In genomic region chr21:43810505-43811261, GRCh38 we compare ENCODE assay signal across 8 cellular contexts. TPM values are rescaled to one million over a fixed set of nuclear protein-coding genes. Genes with fewer than 3 reads are reported as not detected.
DNase-seq lines count a peak whose midpoint lies in the region; ATAC-seq and TF ChIP-seq lines count a peak whose summit lies in the region.

No MANE protein-coding gene starts in this region.

- H3K9ac ChIP-seq in MM.1S (ENCODE audit: low read length) (peak overlapping the region; percentile 4; the same call in 1 of the 2 replicates), parathyroid adenoma (no peak overlapping the region)

- H3K27me3 ChIP-seq in MM.1S (replicated peaks; ENCODE audit: insufficient read depth, low read length) (no peaks in the 10 kb centered on the region), gastroesophageal sphincter (no peaks in the 10 kb centered on the region), parathyroid adenoma (ENCODE audit: control insufficient read depth, insufficient read depth, low read length) (no peaks in the 10 kb centered on the region), tibial nerve (no peaks in the 10 kb centered on the region)

- H3K36me3 ChIP-seq in MM.1S (replicated peaks; ENCODE audit: insufficient read depth, low read length) (no peaks in the 10 kb centered on the region), gastroesophageal sphincter (peaks cover 0 to 12% of the 10 kb centered on the region in 2 donors), parathyroid adenoma (ENCODE audit: control insufficient read depth, insufficient read depth, low read length) (no peaks in the 10 kb centered on the region), tibial nerve (peaks cover 0 to 20% (median 0%) of the 10 kb centered on the region in 3 donors)

- H3K9me3 ChIP-seq in MM.1S (replicated peaks; ENCODE audit: insufficient read depth, low read length) (no peaks in the 10 kb centered on the region), gastroesophageal sphincter (no peaks in the 10 kb centered on the region), parathyroid adenoma (ENCODE audit: control insufficient read depth, low read length) (no peaks in the 10 kb centered on the region), tibial nerve (no peaks in the 10 kb centered on the region)

- no peaks in the 10 kb centered on the region for H3K4me1 ChIP-seq in MM.1S (ENCODE audit: low read length)
- peaks cover 0 to 24% (median 7%) of the 10 kb centered on the region in 3 donors for H3K4me1 ChIP-seq in gastroesophageal sphincter
- no peaks in the 10 kb centered on the region for H3K4me1 ChIP-seq in parathyroid adenoma
- peaks cover 0 to 32% (median 11%) of the 10 kb centered on the region in 4 donors for H3K4me1 ChIP-seq in tibial nerve

- H3K79me2 ChIP-seq in MM.1S (ENCODE audit: low read length), result no peaks in the 10 kb centered on the region
- H3K79me2 ChIP-seq in parathyroid adenoma, result no peaks in the 10 kb centered on the region

- H2AFZ ChIP-seq in MM.1S (ENCODE audit: low read length) (peak overlapping the region; percentile 2; the same call in 1 of the 2 replicates), parathyroid adenoma (peak overlapping the region; percentile 42)

- WGBS in gastroesophageal sphincter (ENCODE audit: low coverage in 1 of 2), 2 donors, result 20 to 40% methylated on average over 1 to 7 of the region's 23 CpGs
- WGBS in tibial nerve, 2 donors, result 9 to 16% methylated on average over 18 to 23 of the region's 23 CpGs

- H3K4me2 ChIP-seq in MM.1S (ENCODE audit: low read depth, low read length), result peak overlapping the region; percentile 45
- peak overlapping the region; percentile 3 for H3K4me2 ChIP-seq in parathyroid adenoma (ENCODE audit: low read length)

- H3K4me3 ChIP-seq in MM.1S (ENCODE audit: low read length) (no peak overlapping the region), gastroesophageal sphincter (peak overlapping the region in 1 of 2 donors; percentile 8), parathyroid adenoma (ENCODE audit: low read depth, low read length) (no peak overlapping the region), tibial nerve (peak overlapping the region in 1 of 4 donors; percentile 34)

- TF ChIP-seq CTCF in MM.1S (IDR thresholded peaks at IDR 0.05; ENCODE audit: low read length) (peak; percentile 100), gastroesophageal sphincter (IDR thresholded peaks at IDR 0.05) (peak in 3 of 4 experiments; percentile 93 to 97 (median 94)), parathyroid adenoma (IDR thresholded peaks at IDR 0.05) (peak; percentile 86), tibial nerve (IDR thresholded peaks at IDR 0.05) (peak; percentile 93 to 97 (median 95))

- H3K27ac ChIP-seq in MM.1S (ENCODE audit: low read length), result no peak overlapping the region
- no peak overlapping the region for H3K27ac ChIP-seq in gastroesophageal sphincter
- no peak overlapping the region for H3K27ac ChIP-seq in parathyroid adenoma
- no peak overlapping the region for H3K27ac ChIP-seq in tibial nerve

- H3K9me2 ChIP-seq in MM.1S (replicated peaks; ENCODE audit: insufficient read depth, low read length), result no peaks in the 10 kb centered on the region

- peak; percentile 86 for DNase-seq in COLO829 (ENCODE audit: low spot score)
- DNase-seq in MM.1S, result peak; percentile 90
- DNase-seq in SK-N-DZ (ENCODE audit: low spot score), result peak; percentile 81
- peak; percentile 81 for DNase-seq in activated gamma-delta T cell treated with anti-CD3 and anti-CD28 coated beads, Interleukin-2, amount 50 U/mL, for 16 hours (ENCODE audit: low read depth)
- DNase-seq in tibial nerve (ENCODE audit: low spot score in 2 of 2), result peak; percentile 72 to 84

- TF ChIP-seq EP300 in gastroesophageal sphincter (IDR thresholded peaks at IDR 0.05) (no peak), tibial nerve (IDR thresholded peaks at IDR 0.05) (no peak)

- no peak for TF ChIP-seq POLR2A in gastroesophageal sphincter (IDR thresholded peaks at IDR 0.05)
- TF ChIP-seq POLR2A in tibial nerve (IDR thresholded peaks at IDR 0.05), result no peak

- peaks cover 11% of the 10 kb centered on the region; the same call in 1 of the 2 replicates for H3F3A ChIP-seq in MM.1S (ENCODE audit: insufficient read depth, low read length)

- H4K20me1 ChIP-seq in MM.1S (ENCODE audit: insufficient read depth, low read length), result no peaks in the 10 kb centered on the region

- peak; percentile 60 for ATAC-seq in GM21528 (IDR thresholded peaks at IDR 0.05; ENCODE audit: low FRiP score, unreplicated experiment)
- ATAC-seq in gastroesophageal sphincter, result peak; percentile 77

RNA-seq across cellular contexts. Expression of gene RRP1, which starts 21.3 kb away (rescaled TPM):
- polyA plus RNA-seq in SK-N-DZ (2014; cell fraction: cytosol; rRNA removed), result 32.7 and 45.9 TPM in 2 replicates
- 93.3 and 129 TPM in 2 replicates for polyA plus RNA-seq in SK-N-DZ (2014; cell fraction: nucleus; rRNA removed)
- total RNA-seq in gastroesophageal sphincter, result 10 to 100 TPM; 19.0 to 25.2 (median 20.8) TPM
- 10 to 100 TPM; 15.5 to 29.4 (median 19.0) TPM for total RNA-seq in tibial nerve

RNA-seq across cellular contexts. Expression of gene CSTB, which starts 34.6 kb away (rescaled TPM):
- 8.0 and 9.6 TPM in 2 replicates for polyA plus RNA-seq in SK-N-DZ (2014; cell fraction: cytosol; rRNA removed)
- 7.8 and 9.3 TPM in 2 replicates for polyA plus RNA-seq in SK-N-DZ (2014; cell fraction: nucleus; rRNA removed)
- total RNA-seq in gastroesophageal sphincter (10 to 100 TPM in 3 of 4 donors, 1 to 10 TPM in 1; 8.9 to 22.2 (median 10.1) TPM), tibial nerve (10 to 100 TPM; 11.4 to 16.7 (median 13.3) TPM)

RNA-seq across cellular contexts. Expression of gene AGPAT3, which starts 54.3 kb away (rescaled TPM):
- 9.8 and 11.2 TPM in 2 replicates for polyA plus RNA-seq in SK-N-DZ (2014; cell fraction: cytosol; rRNA removed)
- polyA plus RNA-seq in SK-N-DZ (2014; cell fraction: nucleus; rRNA removed), result 9.4 and 14.0 TPM in 2 replicates
- total RNA-seq in gastroesophageal sphincter, result 10 to 100 TPM; 27.1 to 46.9 (median 32.2) TPM
- total RNA-seq in tibial nerve, result 10 to 100 TPM; 29.9 to 45.6 (median 36.4) TPM
